ENCODE assay signal across 1 cellular context in the genomic region with DNA sequence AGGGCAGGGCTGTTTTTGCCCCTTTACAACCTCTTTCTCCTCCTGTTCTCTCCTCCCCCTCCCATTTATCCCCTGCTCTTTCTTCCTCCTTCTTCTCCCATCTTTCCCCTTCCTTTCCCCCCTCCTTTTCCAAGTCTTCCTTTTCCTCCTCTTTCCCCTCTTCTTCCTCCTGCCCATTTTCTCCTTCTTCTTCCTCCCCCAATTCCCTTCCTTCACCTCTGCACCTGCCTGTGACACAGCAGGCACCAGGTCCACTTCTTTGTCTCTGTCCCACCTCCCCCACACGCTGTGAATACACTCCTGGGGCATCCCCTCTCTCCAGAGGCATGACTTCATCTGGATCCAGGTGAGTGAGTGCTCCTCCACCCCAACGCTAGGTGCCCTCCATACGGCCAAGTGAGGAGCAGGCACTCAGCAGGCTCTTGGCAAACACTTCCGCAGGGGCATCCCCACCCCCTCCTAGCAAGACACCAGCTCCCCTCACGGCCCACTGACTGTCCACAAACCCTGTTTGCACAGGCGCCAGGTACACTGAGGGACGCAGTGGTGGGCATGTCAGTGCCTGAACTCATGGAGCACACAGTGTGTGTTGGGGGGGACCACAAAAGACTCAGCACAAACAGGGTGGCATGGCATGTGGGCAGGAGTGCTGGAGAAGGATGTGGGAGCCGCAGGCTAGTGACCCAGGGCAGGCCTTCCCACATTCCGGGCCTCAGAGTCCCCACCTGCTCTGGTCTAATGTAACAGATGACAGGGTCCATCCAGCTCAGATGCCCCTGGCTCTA.
TF ChIP-seq lines count a peak whose summit lies in the region.

No MANE protein-coding gene starts in this region.

TF ChIP-seq in GM23338, 12 proteins besides CTCF, POLR2A, EP300 and RAD21:
- TF ChIP-seq, protein P1, sequence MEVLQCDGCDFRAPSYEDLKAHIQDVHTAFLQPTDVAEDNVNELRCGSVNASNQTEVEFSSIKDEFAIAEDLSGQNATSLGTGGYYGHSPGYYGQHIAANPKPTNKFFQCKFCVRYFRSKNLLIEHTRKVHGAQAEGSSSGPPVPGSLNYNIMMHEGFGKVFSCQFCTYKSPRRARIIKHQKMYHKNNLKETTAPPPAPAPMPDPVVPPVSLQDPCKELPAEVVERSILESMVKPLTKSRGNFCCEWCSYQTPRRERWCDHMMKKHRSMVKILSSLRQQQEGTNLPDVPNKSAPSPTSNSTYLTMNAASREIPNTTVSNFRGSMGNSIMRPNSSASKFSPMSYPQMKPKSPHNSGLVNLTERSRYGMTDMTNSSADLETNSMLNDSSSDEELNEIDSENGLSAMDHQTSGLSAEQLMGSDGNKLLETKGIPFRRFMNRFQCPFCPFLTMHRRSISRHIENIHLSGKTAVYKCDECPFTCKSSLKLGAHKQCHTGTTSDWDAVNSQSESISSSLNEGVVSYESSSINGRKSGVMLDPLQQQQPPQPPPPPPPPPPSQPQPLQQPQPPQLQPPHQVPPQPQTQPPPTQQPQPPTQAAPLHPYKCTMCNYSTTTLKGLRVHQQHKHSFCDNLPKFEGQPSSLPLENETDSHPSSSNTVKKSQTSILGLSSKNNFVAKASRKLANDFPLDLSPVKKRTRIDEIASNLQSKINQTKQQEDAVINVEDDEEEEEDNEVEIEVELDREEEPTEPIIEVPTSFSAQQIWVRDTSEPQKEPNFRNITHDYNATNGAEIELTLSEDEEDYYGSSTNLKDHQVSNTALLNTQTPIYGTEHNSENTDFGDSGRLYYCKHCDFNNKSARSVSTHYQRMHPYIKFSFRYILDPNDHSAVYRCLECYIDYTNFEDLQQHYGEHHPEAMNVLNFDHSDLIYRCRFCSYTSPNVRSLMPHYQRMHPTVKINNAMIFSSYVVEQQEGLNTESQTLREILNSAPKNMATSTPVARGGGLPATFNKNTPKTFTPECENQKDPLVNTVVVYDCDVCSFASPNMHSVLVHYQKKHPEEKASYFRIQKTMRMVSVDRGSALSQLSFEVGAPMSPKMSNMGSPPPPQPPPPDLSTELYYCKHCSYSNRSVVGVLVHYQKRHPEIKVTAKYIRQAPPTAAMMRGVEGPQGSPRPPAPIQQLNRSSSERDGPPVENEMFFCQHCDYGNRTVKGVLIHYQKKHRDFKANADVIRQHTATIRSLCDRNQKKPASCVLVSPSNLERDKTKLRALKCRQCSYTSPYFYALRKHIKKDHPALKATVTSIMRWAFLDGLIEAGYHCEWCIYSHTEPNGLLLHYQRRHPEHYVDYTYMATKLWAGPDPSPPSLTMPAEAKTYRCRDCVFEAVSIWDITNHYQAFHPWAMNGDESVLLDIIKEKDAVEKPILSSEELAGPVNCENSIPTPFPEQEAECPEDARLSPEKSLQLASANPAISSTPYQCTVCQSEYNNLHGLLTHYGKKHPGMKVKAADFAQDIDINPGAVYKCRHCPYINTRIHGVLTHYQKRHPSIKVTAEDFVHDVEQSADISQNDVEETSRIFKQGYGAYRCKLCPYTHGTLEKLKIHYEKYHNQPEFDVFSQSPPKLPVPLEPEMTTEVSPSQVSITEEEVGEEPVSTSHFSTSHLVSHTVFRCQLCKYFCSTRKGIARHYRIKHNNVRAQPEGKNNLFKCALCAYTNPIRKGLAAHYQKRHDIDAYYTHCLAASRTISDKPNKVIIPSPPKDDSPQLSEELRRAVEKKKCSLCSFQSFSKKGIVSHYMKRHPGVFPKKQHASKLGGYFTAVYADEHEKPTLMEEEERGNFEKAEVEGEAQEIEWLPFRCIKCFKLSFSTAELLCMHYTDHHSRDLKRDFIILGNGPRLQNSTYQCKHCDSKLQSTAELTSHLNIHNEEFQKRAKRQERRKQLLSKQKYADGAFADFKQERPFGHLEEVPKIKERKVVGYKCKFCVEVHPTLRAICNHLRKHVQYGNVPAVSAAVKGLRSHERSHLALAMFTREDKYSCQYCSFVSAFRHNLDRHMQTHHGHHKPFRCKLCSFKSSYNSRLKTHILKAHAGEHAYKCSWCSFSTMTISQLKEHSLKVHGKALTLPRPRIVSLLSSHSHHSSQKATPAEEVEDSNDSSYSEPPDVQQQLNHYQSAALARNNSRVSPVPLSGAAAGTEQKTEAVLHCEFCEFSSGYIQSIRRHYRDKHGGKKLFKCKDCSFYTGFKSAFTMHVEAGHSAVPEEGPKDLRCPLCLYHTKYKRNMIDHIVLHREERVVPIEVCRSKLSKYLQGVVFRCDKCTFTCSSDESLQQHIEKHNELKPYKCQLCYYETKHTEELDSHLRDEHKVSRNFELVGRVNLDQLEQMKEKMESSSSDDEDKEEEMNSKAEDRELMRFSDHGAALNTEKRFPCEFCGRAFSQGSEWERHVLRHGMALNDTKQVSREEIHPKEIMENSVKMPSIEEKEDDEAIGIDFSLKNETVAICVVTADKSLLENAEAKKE (CRISPR knock-in tag; IDR thresholded peaks at IDR 0.05), result peak; percentile 41; the same call in 1 of the 2 replicates
- TF ChIP-seq EZH2phosphoT487 (IDR thresholded peaks at IDR 0.05; ENCODE audit: unreplicated experiment), result no peak
TF ChIP-seq in GM23338: peak in this region for 1.
